In genomic region chr5:40551706-40552557, GRCh38 we compare ENCODE assay signal across 11 cellular contexts.
A peak's percentile ranks its signal among the peaks of the same experiment; 100 is the strongest.
DNase-seq lines count a peak whose midpoint lies in the region; ATAC-seq, FAIRE-seq and TF ChIP-seq lines count a peak whose summit lies in the region.
"Had no signal": no experiment of that assay in that cellular context is flagged by ENCODE, and none has a peak within 500 bp of the region (broad histone marks: within the 10 kb centered on the region; RNA-seq: fewer than 3 reads in every experiment).

No MANE protein-coding gene starts in this region.

- no peaks in the 10 kb centered on the region for H3K9me3 Mint-ChIP-seq in MCF 10A (ENCODE audit: unreplicated experiment)

- DNase-seq in MCF 10A (ENCODE audit: unreplicated experiment) (peak; percentile 86), breast epithelium (ENCODE audit: low spot score in 2 of 2) (no peak), astrocyte of the cerebellum (ENCODE audit: low read depth) (peak; percentile 96), keratinocyte (ENCODE audit: low read depth, low spot score) (peak; percentile 70), H7 (no peak), NCI-H1436 treated with DMSO at 0.1 percent for 48 hours (lab: John Stamatoyannopoulos, UW) (no peak), spleen (no peak)
- DNase-seq: activated CD4-positive, CD25-positive, alpha-beta regulatory T cell treated with anti-CD3 and anti-CD28 coated beads, Interleukin-2, amount 50 U/mL, for 72 hours; GOT3 had no signal

- TF ChIP-seq POLR2A in breast epithelium (IDR thresholded peaks at IDR 0.05) (no peak), spleen (IDR thresholded peaks at IDR 0.05) (no peak)

- TF ChIP-seq CTCF in MCF 10A (IDR thresholded peaks at IDR 0.05; ENCODE audit: unreplicated experiment), result no peak
- TF ChIP-seq CTCF in breast epithelium (IDR thresholded peaks at IDR 0.05), result no peak
- TF ChIP-seq CTCF in astrocyte of the cerebellum (IDR thresholded peaks at IDR 0.05; ENCODE audit: low read depth, low read length, missing control alignments), result no peak
- no peak for TF ChIP-seq CTCF in keratinocyte (optimal IDR thresholded peaks at IDR 0.05 in 1 of 3, IDR thresholded peaks at IDR 0.05 in 1 of 3, conservative IDR thresholded peaks at IDR 0.05 in 1 of 3; ENCODE audit: extremely low read depth in 1 of 3, insufficient read depth in 2 of 3, low read length in 3 of 3)
- TF ChIP-seq CTCF in spleen (IDR thresholded peaks at IDR 0.05 in 8 of 11, conservative IDR thresholded peaks at IDR 0.05 in 3 of 11), result no peak

- H3K4me2 ChIP-seq in keratinocyte (ENCODE audit: control insufficient read depth, extremely low read depth, insufficient read depth, low read depth, low read length), result peak overlapping the region; percentile 73

- intact Hi-C loops in MCF 10A (cut with micrococcal nuclease), result loop anchor here (1.0 to 10.0 kb wide), 3 partner anchors 125 to 603 kb away; partner anchors contain the start of gene PTGER4
- intact Hi-C loops in breast epithelium (cut with DNase I; ENCODE audit: low total_unique reads), result no loop called here
- intact Hi-C loops in spleen (cut with DNase I; ENCODE audit: low total_unique reads), result no loop called here

- no peaks in the 10 kb centered on the region for H3K9me3 ChIP-seq in breast epithelium
- H3K9me3 ChIP-seq in keratinocyte (ENCODE audit: control insufficient read depth, low read depth, low read length), result no peaks in the 10 kb centered on the region
- no peaks in the 10 kb centered on the region for H3K9me3 ChIP-seq in spleen

- 59 to 71% (median 68%) methylated on average over 8 of the region's 8 CpGs for WGBS in spleen, 5 donors

- H3K27ac ChIP-seq in breast epithelium (no peak overlapping the region), keratinocyte (ENCODE audit: control insufficient read depth, insufficient read depth, low read length) (peak overlapping the region; percentile 90), spleen (no peak overlapping the region)

- H3K79me2 ChIP-seq in keratinocyte (ENCODE audit: control insufficient read depth, insufficient read depth, low read length), result no peaks in the 10 kb centered on the region

- CTCF ChIA-PET in MCF 10A (lab: Yijun Ruan, JAX), result interaction anchor here (0.6 to 1.0 kb wide), 3 partner anchors 12 to 353 kb away, joined by 3 to 5 read pairs (median 4); no protein-coding TSS in a partner anchor

- H3K27me3 Mint-ChIP-seq in MCF 10A (ENCODE audit: insufficient read depth, unreplicated experiment), result no peaks in the 10 kb centered on the region
- H3K27me3 Mint-ChIP-seq: stimulated activated naive CD8-positive, alpha-beta T cell treated with anti-CD3 and anti-CD28 coated beads, Interleukin-15, Interleukin-2, amounts not matched to agents 100 ng/mL and 50 ng/mL, for 24 hours had no signal

- no peaks in the 10 kb centered on the region for H3K9me1 ChIP-seq in keratinocyte (ENCODE audit: control insufficient read depth, extremely low read depth, insufficient read depth, low read length)

- H3K4me3 ChIP-seq in breast epithelium (no peak overlapping the region), astrocyte of the cerebellum (ENCODE audit: low read depth, low read length) (no peak overlapping the region), keratinocyte (ENCODE audit: control insufficient read depth in 2 of 3, extremely low read depth in 1 of 3, insufficient read depth in 2 of 3, low read depth in 1 of 3, low read length in 3 of 3) (peak overlapping the region in 1 of 3 experiments; percentile 27), H7 (ENCODE audit: insufficient read depth, low read depth, low read length) (no peak overlapping the region), spleen (no peak overlapping the region)

- peaks cover 28% of the 10 kb centered on the region for H3K4me1 Mint-ChIP-seq in MCF 10A (ENCODE audit: insufficient read depth, unreplicated experiment)

- no peak for FAIRE-seq in keratinocyte (lab: Jason Lieb, UNC)

- peak overlapping the region; percentile 87 for H3K27ac Mint-ChIP-seq in MCF 10A (ENCODE audit: low read depth, unreplicated experiment)
- H3K27ac Mint-ChIP-seq: stimulated activated naive CD8-positive, alpha-beta T cell treated with anti-CD3 and anti-CD28 coated beads, Interleukin-15, Interleukin-2, amounts not matched to agents 100 ng/mL and 50 ng/mL, for 24 hours had no signal

- H3K27me3 ChIP-seq in breast epithelium (no peaks in the 10 kb centered on the region), keratinocyte (ENCODE audit: control insufficient read depth, extremely low read depth, insufficient read depth, low read length) (no peaks in the 10 kb centered on the region), H7 (ENCODE audit: control insufficient read depth, insufficient read depth, low read length) (no peaks in the 10 kb centered on the region), spleen (replicated peaks in 1 of 7) (no peaks in the 10 kb centered on the region)

- H3K9ac ChIP-seq in keratinocyte (ENCODE audit: control insufficient read depth, extremely low read depth, insufficient read depth, low read length), result peak overlapping the region; percentile 57

- POLR2A ChIA-PET in MCF 10A (lab: Yijun Ruan, JAX), result interaction anchor here (0.6 to 1.8 kb wide), 7 partner anchors 16 to 141 kb away, joined by 3 to 12 read pairs (median 4); partner anchors contain the start of gene PTGER4

- no peaks in the 10 kb centered on the region for H3K36me3 ChIP-seq in breast epithelium
- no peaks in the 10 kb centered on the region for H3K36me3 ChIP-seq in keratinocyte (ENCODE audit: control insufficient read depth in 2 of 2, extremely low read depth in 1 of 2, insufficient read depth in 2 of 2, low read length in 2 of 2)
- no peaks in the 10 kb centered on the region for H3K36me3 ChIP-seq in H7 (replicated peaks; ENCODE audit: control insufficient read depth, insufficient read depth, low read length)
- no peaks in the 10 kb centered on the region for H3K36me3 ChIP-seq in spleen

- H2AFZ ChIP-seq in keratinocyte (ENCODE audit: control insufficient read depth, low read length), result peak overlapping the region; percentile 71

- dilution Hi-C loops in keratinocyte (cut with MboI; ENCODE audit: extremely low pct_ligation_motif_present, low sequenced_read_pairs), result no loop called here

- H3K4me1 ChIP-seq in breast epithelium, result no peaks in the 10 kb centered on the region
- peaks cover 17% of the 10 kb centered on the region for H3K4me1 ChIP-seq in keratinocyte (ENCODE audit: control insufficient read depth, extremely low read depth, insufficient read depth, low read length)
- H3K4me1 ChIP-seq in spleen, result no peaks in the 10 kb centered on the region

- in situ Hi-C loops in astrocyte of the cerebellum (cut with HindIII; ENCODE audit: low sequenced_read_pairs), result no loop called here

- peak overlapping the region; percentile 41 for H3K4me3 Mint-ChIP-seq in MCF 10A (ENCODE audit: unreplicated experiment)
- H3K4me3 Mint-ChIP-seq: stimulated activated naive CD8-positive, alpha-beta T cell treated with anti-CD3 and anti-CD28 coated beads, Interleukin-15, Interleukin-2, amounts not matched to agents 100 ng/mL and 50 ng/mL, for 24 hours had no signal

- no peaks in the 10 kb centered on the region for H4K20me1 ChIP-seq in keratinocyte (ENCODE audit: control insufficient read depth, extremely low read depth, insufficient read depth, low read length)

- BruUV-seq in MCF 10A (replicated peaks; lab: Mats Ljungman, UMichigan), result TSS peak; percentile 33

- ATAC-seq in HG03457 (IDR thresholded peaks at IDR 0.05; ENCODE audit: unreplicated experiment), result no peak

- H3K36me3 Mint-ChIP-seq in MCF 10A (ENCODE audit: insufficient read depth, unreplicated experiment), result no peaks in the 10 kb centered on the region

Comparison
In these comparisons a context has a peak if more than half of its experiments do, and no peak if none do; other contexts are left out.
1. DNase-seq: peak in MCF 10A (single experiment), astrocyte of the cerebellum (single experiment) and keratinocyte (single experiment); none in breast epithelium (0 of 2), H7 (single experiment), NCI-H1436 treated with DMSO at 0.1 percent for 48 hours (single experiment) and spleen (single experiment).